ENCODE assay signal across 11 cellular contexts in genomic region chr19:4069331-4069959, GRCh38. TPM values are rescaled to one million over a fixed set of nuclear protein-coding genes. Genes with fewer than 3 reads are reported as not detected.
DNase-seq lines count a peak whose midpoint lies in the region; ATAC-seq and TF ChIP-seq lines count a peak whose summit lies in the region.
"Had no signal": no experiment of that assay in that cellular context is flagged by ENCODE, and none has a peak within 500 bp of the region (broad histone marks: within the 10 kb centered on the region; RNA-seq: fewer than 3 reads in every experiment).

No MANE protein-coding gene starts in this region.

- peak overlapping the region; percentile 56 to 91 (median 80) for H3K27ac Mint-ChIP-seq in immature natural killer cell

- intact Hi-C loops in upper lobe of right lung (cut with DNase I), result no loop called here

- H3K36me3 Mint-ChIP-seq in immature natural killer cell, result no peaks in the 10 kb centered on the region

- H3K27me3 Mint-ChIP-seq in immature natural killer cell (ENCODE audit: low read depth in 3 of 3), result peaks cover 4 to 10% (median 5%) of the 10 kb centered on the region in 3 donors

- no peaks in the 10 kb centered on the region for H3K27me3 ChIP-seq in upper lobe of right lung

- TF ChIP-seq CTCF in upper lobe of right lung (IDR thresholded peaks at IDR 0.05), result no peak

- H3K9me3 ChIP-seq in upper lobe of right lung, result no peaks in the 10 kb centered on the region

- peaks cover 17% of the 10 kb centered on the region for H3K4me1 ChIP-seq in upper lobe of right lung
- H3K4me1 ChIP-seq: parathyroid adenoma had no signal

- H3K9me3 Mint-ChIP-seq in immature natural killer cell, result no peaks in the 10 kb centered on the region

- H3K27ac ChIP-seq in upper lobe of right lung, result no peak overlapping the region
- H3K27ac ChIP-seq: parathyroid adenoma had no signal

- H3K4me3 ChIP-seq in upper lobe of right lung, result no peak overlapping the region

- no peaks in the 10 kb centered on the region for H3K36me3 ChIP-seq in upper lobe of right lung

- peaks cover 19 to 21% of the 10 kb centered on the region in 2 donors for H3K4me1 Mint-ChIP-seq in immature natural killer cell

- ATAC-seq in upper lobe of right lung (no peak), HG02623 (IDR thresholded peaks at IDR 0.05; ENCODE audit: unreplicated experiment) (no peak)

- DNase-seq in stimulated activated CD4-positive, alpha-beta T cell treated with anti-CD3 and anti-CD28 coated beads, Interleukin-15, amount 100 ng/mL, for 24 hours, result peak; percentile 73
- DNase-seq in stimulated activated CD4-positive, alpha-beta T cell treated with anti-CD3 and anti-CD28 coated beads, Interleukin-2, amount 100 ng/mL, for 48 hours, result no peak
- DNase-seq in activated CD4-positive, alpha-beta T cell treated with anti-CD3 and anti-CD28 coated beads, Interleukin-2, amount 50 U/mL, for 4 hours, result peak; percentile 34 to 36
- DNase-seq in immature natural killer cell (no peak), upper lobe of right lung (peak; percentile 88), NCI-H2081 (lab: John Stamatoyannopoulos, UW) (no peak), Kasumi-1 (lab: John Stamatoyannopoulos, UW) (no peak)
- DNase-seq: COR-L47, NCI-H1105 had no signal

- peak overlapping the region; percentile 51 to 88 (median 85) for H3K4me3 Mint-ChIP-seq in immature natural killer cell

RNA-seq across cellular contexts. Expression of gene ZBTB7A, which starts 2.7 kb away (rescaled TPM):
- 10 to 100 TPM; 10.2 to 62.3 (median 29.0) TPM for polyA plus RNA-seq in immature natural killer cell
- 54.3 TPM for total RNA-seq in upper lobe of right lung

RNA-seq across cellular contexts. Expression of gene MAP2K2, which starts 54.5 kb away (rescaled TPM):
- 10 to 100 TPM; 75.5 to 96.0 (median 86.6) TPM for polyA plus RNA-seq in immature natural killer cell
- total RNA-seq in upper lobe of right lung, result 110 TPM

Comparison
In these comparisons a context has a peak if more than half of its experiments do, and no peak if none do; other contexts are left out.
1. DNase-seq: peak in stimulated activated CD4-positive, alpha-beta T cell treated with anti-CD3 and anti-CD28 coated beads, Interleukin-15, amount 100 ng/mL, for 24 hours (single experiment), activated CD4-positive, alpha-beta T cell treated with anti-CD3 and anti-CD28 coated beads, Interleukin-2, amount 50 U/mL, for 4 hours (2 of 2) and upper lobe of right lung (single experiment); none in stimulated activated CD4-positive, alpha-beta T cell treated with anti-CD3 and anti-CD28 coated beads, Interleukin-2, amount 100 ng/mL, for 48 hours (0 of 2), immature natural killer cell (0 of 3), NCI-H2081 (0 of 2) and Kasumi-1 (0 of 2).